Comparison of ENCODE assay signal across 9 cellular contexts in genomic region chr2:220104871-220105351, GRCh38.
DNase-seq lines count a peak whose midpoint lies in the region; ATAC-seq and TF ChIP-seq lines count a peak whose summit lies in the region.
"Had no signal": no experiment of that assay in that cellular context is flagged by ENCODE, and none has a peak within 500 bp of the region (broad histone marks: within the 10 kb centered on the region; RNA-seq: fewer than 3 reads in every experiment).

No MANE protein-coding gene starts in this region.

- no peaks in the 10 kb centered on the region for H3K4me1 ChIP-seq in skeletal muscle satellite cell (ENCODE audit: control insufficient read depth, insufficient read depth, low read length)

- no peak overlapping the region for H3K27ac ChIP-seq in RWPE1

- no peaks in the 10 kb centered on the region for H3K36me3 ChIP-seq in skeletal muscle satellite cell (ENCODE audit: insufficient read depth, low read length)

- TF ChIP-seq CTCF in RWPE1 (conservative IDR thresholded peaks at IDR 0.05; ENCODE audit: low read depth): no peak

- peak overlapping the region; percentile 11 for H3K4me2 ChIP-seq in skeletal muscle satellite cell (ENCODE audit: low read length)

- ATAC-seq in GM21529 (IDR thresholded peaks at IDR 0.05; ENCODE audit: unreplicated experiment) (no peak), GM21528 (IDR thresholded peaks at IDR 0.05; ENCODE audit: low FRiP score, unreplicated experiment) (no peak), HG03196 (IDR thresholded peaks at IDR 0.05; ENCODE audit: unreplicated experiment) (no peak)

- no peak overlapping the region for H3K9ac ChIP-seq in skeletal muscle satellite cell (ENCODE audit: low read depth, low read length)

- H3K9me3 ChIP-seq in skeletal muscle satellite cell (replicated peaks; ENCODE audit: low read length): no peaks in the 10 kb centered on the region

- H3K4me3 ChIP-seq in skeletal muscle satellite cell (ENCODE audit: low read length): no peak overlapping the region

- POLR2A ChIA-PET in RWPE1 (lab: Yijun Ruan, JAX; ENCODE audit: low non-redundant PET): no interaction called here

- CTCF ChIA-PET in RWPE1 (lab: Yijun Ruan, JAX): no interaction called here

- DNase-seq in DMS53 (lab: John Stamatoyannopoulos, UW): peak; percentile 28
- no peak for DNase-seq in DMS53 treated with DMSO at 0.1 percent for 48 hours (lab: John Stamatoyannopoulos, UW; ENCODE audit: unreplicated experiment)
- DNase-seq in RWPE1 (ENCODE audit: low spot score): peak; percentile 23
- peak; percentile 13 for DNase-seq in foreskin melanocyte
- DNase-seq: activated CD4-positive, alpha-beta T cell treated with anti-CD3 and anti-CD28 coated beads, Interleukin-2, amount 10 ng/mL, durations not matched to agents 7 days and 5 days had no signal

- no peaks in the 10 kb centered on the region for H3K27me3 ChIP-seq in skeletal muscle satellite cell (ENCODE audit: control insufficient read depth, insufficient read depth, low read length)
